ENCODE assay signal across 1 cellular context in the genomic region with DNA sequence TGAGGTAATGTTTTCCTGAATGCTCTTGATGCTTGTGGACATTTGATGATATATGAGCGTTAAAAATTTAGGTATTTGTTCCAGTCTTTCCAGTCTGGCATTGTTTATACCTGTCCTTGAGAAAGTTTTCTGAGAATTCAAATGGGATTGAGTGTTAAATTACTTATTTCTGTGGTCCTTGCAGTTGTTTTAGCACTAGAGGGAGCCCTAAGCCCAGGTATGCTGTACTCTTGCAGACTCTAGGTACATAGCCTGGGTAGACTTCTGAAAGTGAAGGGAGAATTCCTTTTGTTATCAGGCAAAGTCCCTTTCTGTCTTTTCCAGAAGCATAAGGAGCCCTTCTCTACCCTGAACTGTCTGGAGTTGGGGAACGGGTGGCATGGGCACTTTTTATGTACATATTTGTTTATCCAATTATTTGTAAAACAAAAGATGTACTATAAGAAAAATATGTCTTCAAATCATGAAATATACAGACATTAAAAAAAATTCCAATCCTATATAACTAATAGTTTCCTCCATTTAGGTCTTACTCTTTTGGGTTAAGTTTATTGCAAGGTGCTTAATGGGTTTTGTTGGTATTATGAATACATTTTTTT.
TF ChIP-seq lines count a peak whose summit lies in the region.

No MANE protein-coding gene starts in this region.

TF ChIP-seq in IMR-90, 13 proteins besides CTCF, POLR2A, EP300 and RAD21:
- TF ChIP-seq MAZ (IDR thresholded peaks at IDR 0.05; ENCODE audit: borderline replicate concordance, low read depth, low read length) (no peak), CHD1 (IDR thresholded peaks at IDR 0.05; ENCODE audit: low read depth, low read length) (no peak), NFE2L2 (IDR thresholded peaks at IDR 0.05; ENCODE audit: low read depth, low read length) (no peak), MXI1 (IDR thresholded peaks at IDR 0.05; ENCODE audit: borderline replicate concordance, low read depth, low read length) (no peak), FOS (IDR thresholded peaks at IDR 0.05; ENCODE audit: low read depth, low read length) (no peak), RCOR1 (IDR thresholded peaks at IDR 0.05; ENCODE audit: insufficient replicate concordance, low read length) (no peak), SMC3 (IDR thresholded peaks at IDR 0.05; ENCODE audit: low read depth, low read length) (peak; percentile 62)
- TF ChIP-seq, protein P1, sequence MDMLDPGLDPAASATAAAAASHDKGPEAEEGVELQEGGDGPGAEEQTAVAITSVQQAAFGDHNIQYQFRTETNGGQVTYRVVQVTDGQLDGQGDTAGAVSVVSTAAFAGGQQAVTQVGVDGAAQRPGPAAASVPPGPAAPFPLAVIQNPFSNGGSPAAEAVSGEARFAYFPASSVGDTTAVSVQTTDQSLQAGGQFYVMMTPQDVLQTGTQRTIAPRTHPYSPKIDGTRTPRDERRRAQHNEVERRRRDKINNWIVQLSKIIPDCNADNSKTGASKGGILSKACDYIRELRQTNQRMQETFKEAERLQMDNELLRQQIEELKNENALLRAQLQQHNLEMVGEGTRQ (IDR thresholded peaks at IDR 0.05; ENCODE audit: low read depth, low read length): no peak
